Comparison of ENCODE assay signal across 8 cellular contexts in the genomic region with DNA sequence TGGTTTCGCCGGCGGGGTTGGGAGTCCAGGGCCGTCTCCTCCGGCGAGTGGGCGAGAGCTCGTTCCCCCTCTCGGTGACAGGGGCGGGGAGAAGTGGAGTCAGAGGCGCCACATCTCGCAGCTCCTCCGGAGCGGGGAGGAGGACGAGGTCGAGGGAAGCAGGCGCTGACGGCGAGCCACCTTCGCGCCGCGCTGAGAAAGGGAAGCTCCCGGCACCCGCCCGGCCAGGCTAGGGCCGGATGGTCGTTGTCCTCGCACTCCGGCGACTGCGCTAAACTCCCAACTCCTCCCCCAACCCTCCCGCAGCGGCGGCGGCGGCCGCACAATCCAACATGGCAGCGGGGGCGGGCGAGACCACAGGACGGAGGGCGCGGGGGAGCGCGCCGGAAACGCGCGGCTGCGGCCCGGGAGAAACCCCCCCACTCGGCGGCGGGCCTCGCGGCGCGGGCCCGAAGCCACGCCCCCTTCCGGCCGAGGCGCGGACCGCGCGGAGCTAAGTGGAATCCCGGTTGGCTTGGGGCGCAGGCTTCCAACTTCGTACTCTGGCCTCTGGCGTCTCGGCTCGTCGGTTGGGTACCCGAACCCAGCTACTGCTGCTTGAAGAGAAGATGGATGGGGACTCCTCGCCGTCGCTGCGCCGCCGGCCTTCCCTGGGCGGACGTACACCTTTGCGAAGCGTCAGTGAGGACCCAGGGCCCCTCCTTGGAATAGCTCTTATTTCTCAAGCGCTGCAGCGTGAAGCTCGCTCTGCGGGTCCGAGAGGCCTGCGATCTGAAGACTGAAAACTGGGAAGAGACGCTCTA. TPM values are rescaled to one million over a fixed set of nuclear protein-coding genes. Genes with fewer than 3 reads are reported as not detected.
DNase-seq lines count a peak whose midpoint lies in the region; ATAC-seq and TF ChIP-seq lines count a peak whose summit lies in the region.

A gene (minus strand): TSS at position 270 of the 803 bp plus-strand sequence. CDS start 269 bp downstream, at position 1.

- peaks cover 15% of the 10 kb centered on the region for H3K36me3 Mint-ChIP-seq in activated CD4-positive, alpha-beta T cell treated with anti-CD3 and anti-CD28 coated beads, Interleukin-2, amount 10 ng/mL, durations not matched to agents 7 days and 5 days (ENCODE audit: low read depth)

- H3K36me3 ChIP-seq in BE2C, result no peaks in the 10 kb centered on the region

- no peak for TF ChIP-seq CTCF in BE2C (IDR thresholded peaks at IDR 0.05; ENCODE audit: low read depth, low read length)

- H3K9me3 ChIP-seq in BE2C, result no peaks in the 10 kb centered on the region

- H3K27me3 Mint-ChIP-seq in activated CD4-positive, alpha-beta T cell treated with anti-CD3 and anti-CD28 coated beads, Interleukin-2, amount 10 ng/mL, durations not matched to agents 7 days and 5 days, result peaks cover 6% of the 10 kb centered on the region

- H3K4me3 ChIP-seq in BE2C (ENCODE audit: low read depth, low read length), result peak within 1 kb of the TSS; percentile 85

- H3K4me1 Mint-ChIP-seq in activated CD4-positive, alpha-beta T cell treated with anti-CD3 and anti-CD28 coated beads, Interleukin-2, amount 10 ng/mL, durations not matched to agents 7 days and 5 days, result peaks cover 41% of the 10 kb centered on the region

- peak within 1 kb of the TSS; percentile 97 for H3K4me3 Mint-ChIP-seq in activated CD4-positive, alpha-beta T cell treated with anti-CD3 and anti-CD28 coated beads, Interleukin-2, amount 10 ng/mL, durations not matched to agents 7 days and 5 days

- H3K4me1 ChIP-seq in BE2C, result no peaks in the 10 kb centered on the region; the same call in 1 of the 2 replicates

- POLR2A ChIA-PET in activated CD4-positive, alpha-beta T cell treated with anti-CD3 and anti-CD28 coated beads, Interleukin-2, amount 10 ng/mL, durations not matched to agents 7 days and 5 days (lab: Charles Lee), result interaction anchor here (0.6 to 1.0 kb wide), 2 partner anchors 23 to 112 kb away, joined by 3 read pairs; no protein-coding TSS in a partner anchor

- peak within 1 kb of the TSS; percentile 93 for H3K27ac Mint-ChIP-seq in activated CD4-positive, alpha-beta T cell treated with anti-CD3 and anti-CD28 coated beads, Interleukin-2, amount 10 ng/mL, durations not matched to agents 7 days and 5 days

- H3K9me3 Mint-ChIP-seq in activated CD4-positive, alpha-beta T cell treated with anti-CD3 and anti-CD28 coated beads, Interleukin-2, amount 10 ng/mL, durations not matched to agents 7 days and 5 days, result no peaks in the 10 kb centered on the region

- no peaks in the 10 kb centered on the region for H3K27me3 ChIP-seq in BE2C

- CTCF ChIA-PET in activated CD4-positive, alpha-beta T cell treated with anti-CD3 and anti-CD28 coated beads, Interleukin-2, amount 10 ng/mL, durations not matched to agents 7 days and 5 days (lab: Charles Lee), result interaction anchor here (0.8 to 1.5 kb wide), 10 partner anchors 12 to 192 kb away, joined by 3 to 7 read pairs (median 3); no protein-coding TSS in a partner anchor

- DNase-seq in BE2C, result peak; percentile 94
- DNase-seq in GM19238 (ENCODE audit: insufficient read length, low spot score), result peak; percentile 67
- DNase-seq in NCI-H510A (lab: John Stamatoyannopoulos, UW), result peak; percentile 84
- peak; percentile 85 for DNase-seq in activated CD4-positive, alpha-beta T cell treated with anti-CD3 and anti-CD28 coated beads, Interleukin-2, amount 10 ng/mL, durations not matched to agents 7 days and 5 days
- peak; percentile 71 for DNase-seq in cortex of kidney (lab: John Stamatoyannopoulos, UW)
- DNase-seq in left kidney (ENCODE audit: low read depth, low spot score), result peak; percentile 97
- DNase-seq in stimulated activated CD4-positive, alpha-beta T cell treated with anti-CD3 and anti-CD28 coated beads, Interleukin-1b, Interleukin-23, amount 100 ng/mL, for 48 hours, result peak; percentile 86

- peak; percentile 81 for ATAC-seq in HG03439 (IDR thresholded peaks at IDR 0.05; ENCODE audit: unreplicated experiment)

RNA-seq across cellular contexts. Expression of the gene that starts here (rescaled TPM):
- polyA plus RNA-seq in BE2C (2012; ENCODE audit: insufficient read depth, insufficient read length, low read depth), result 22.4 TPM
- 1 to 10 TPM; 6.2 to 7.7 TPM for total RNA-seq in activated CD4-positive, alpha-beta T cell treated with anti-CD3 and anti-CD28 coated beads, Interleukin-2, amount 10 ng/mL, durations not matched to agents 7 days and 5 days

Comparison
In these comparisons a context has a peak if more than half of its experiments do, and no peak if none do; other contexts are left out.
1. Peak in every context shown above with its lines: DNase-seq, ATAC-seq and H3K4me3 ChIP-seq.